8 cellular contexts compared by ENCODE assay signal in genomic region chr6:27809067-27809938, GRCh38.
DNase-seq lines count a peak whose midpoint lies in the region; ATAC-seq and TF ChIP-seq lines count a peak whose summit lies in the region.

No MANE protein-coding gene starts in this region.

- no peaks in the 10 kb centered on the region for H3K9me3 ChIP-seq in Panc1 (ENCODE audit: control insufficient read depth, insufficient read depth, low read depth, low read length)

- intact Hi-C loops in Panc1 (cut with micrococcal nuclease; ENCODE audit: unreplicated experiment), result loop anchor here (2.0 kb wide), 1 partner anchor 81 kb away; a partner anchor contains a TSS

- in situ Hi-C loops in Panc1 (cut with HindIII; ENCODE audit: low pct_unique_long_range_greater_than_20kb, low sequenced_read_pairs), result no loop called here

- H3K27ac ChIP-seq in Panc1 (ENCODE audit: low read length) (peak overlapping the region; percentile 100), epithelial cell of prostate (peak overlapping the region; percentile 82), rectal smooth muscle tissue (ENCODE audit: low read depth, low read length) (peak overlapping the region; percentile 6)

- H3K36me3 ChIP-seq in GM06990 (ENCODE audit: control insufficient read depth, insufficient read depth, low read length), result no peaks in the 10 kb centered on the region
- H3K36me3 ChIP-seq in Panc1 (ENCODE audit: control insufficient read depth, insufficient read depth, low read length), result no peaks in the 10 kb centered on the region; the same call in 1 of the 2 replicates
- H3K36me3 ChIP-seq in rectal smooth muscle tissue (ENCODE audit: control insufficient read depth, insufficient read depth, low read length), result no peaks in the 10 kb centered on the region

- no peak for DNase-seq in GM06990 (ENCODE audit: extremely low read depth, insufficient read length)
- DNase-seq in Panc1 (ENCODE audit: low read depth, low spot score), result no peak
- DNase-seq in epithelial cell of prostate (ENCODE audit: low read depth, low spot score), result no peak
- DNase-seq in activated effector memory CD4-positive, alpha-beta T cell treated with anti-CD3 and anti-CD28 coated beads, Interleukin-2, amount 50 U/mL, for 16 hours, result no peak
- DNase-seq in hepatic stellate cell (ENCODE audit: low spot score), result no peak
- no peak for DNase-seq in AG20443 (ENCODE audit: low spot score)

- CTCF ChIA-PET in Panc1 (lab: Charles Lee), result no interaction called here

- H3K4me3 ChIP-seq in GM06990 (replicated peaks; ENCODE audit: low read depth, low read length) (peak overlapping the region; percentile 74), Panc1 (ENCODE audit: low read depth in 2 of 2, low read length in 2 of 2) (peak overlapping the region; percentile 78 to 93), rectal smooth muscle tissue (ENCODE audit: low read length) (peak overlapping the region; percentile 90)

- H3K9ac ChIP-seq in rectal smooth muscle tissue (ENCODE audit: low read length), result no peak overlapping the region

- peaks cover 17% of the 10 kb centered on the region for H3K4me1 ChIP-seq in Panc1 (ENCODE audit: control insufficient read depth, insufficient read depth, low read length)
- peaks cover 3% of the 10 kb centered on the region for H3K4me1 ChIP-seq in rectal smooth muscle tissue (ENCODE audit: control insufficient read depth, insufficient read depth, low read length)

- TF ChIP-seq CTCF in GM06990 (IDR thresholded peaks at IDR 0.05; ENCODE audit: insufficient read depth, low read length, poor library complexity, severe bottlenecking) (no peak), Panc1 (IDR thresholded peaks at IDR 0.05) (no peak)

- no peaks in the 10 kb centered on the region for H3K27me3 ChIP-seq in GM06990 (replicated peaks; ENCODE audit: control insufficient read depth, insufficient read depth, low read length)
- H3K27me3 ChIP-seq in Panc1 (ENCODE audit: control insufficient read depth, insufficient read depth, low read length), result no peaks in the 10 kb centered on the region
- H3K27me3 ChIP-seq in rectal smooth muscle tissue (ENCODE audit: control insufficient read depth, insufficient read depth, low read length), result peaks cover 8% of the 10 kb centered on the region

- no peak for ATAC-seq in Panc1
- ATAC-seq in GM18520 (IDR thresholded peaks at IDR 0.05; ENCODE audit: unreplicated experiment), result no peak

- no TSS peak for BruUV-seq in Panc1 (replicated peaks; lab: Mats Ljungman, UMichigan)

- POLR2A ChIA-PET in Panc1 (lab: Charles Lee), result interaction anchor here (0.5 to 4.5 kb wide), 15 partner anchors 12 to 1766 kb away, joined by 3 to 54 read pairs (median 5); a partner anchor contains a TSS

Comparison
In these comparisons a context has a peak if more than half of its experiments do, and no peak if none do; other contexts are left out.
1. H3K27ac ChIP-seq: peak in every context shown above with its lines; median percentile 100 in Panc1; 82 in epithelial cell of prostate; 6 in rectal smooth muscle tissue.